In genomic region chr16:81095953-81096714, GRCh38 we compare ENCODE assay signal across 8 cellular contexts. TPM values are rescaled to one million over a fixed set of nuclear protein-coding genes. Genes with fewer than 3 reads are reported as not detected.
A peak's percentile ranks its signal among the peaks of the same experiment; 100 is the strongest.
DNase-seq lines count a peak whose midpoint lies in the region; ATAC-seq lines count a peak whose summit lies in the region.

Gene GCSH, minus strand, starts transcription at chr16:81096395. Its CDS starts 117 bp downstream, at chr16:81096278.

- peak; percentile 98 for DNase-seq in AG08396 (ENCODE audit: low spot score)
- peak; percentile 89 to 94 for DNase-seq in NCI-H446 (lab: John Stamatoyannopoulos, UW)
- DNase-seq in activated CD4-positive, CD25-positive, alpha-beta regulatory T cell treated with anti-CD3 and anti-CD28 coated beads, Interleukin-2, amount 50 U/mL, for 72 hours = peak; percentile 99
- DNase-seq in cerebellum (ENCODE audit: low spot score) = peak; percentile 99
- DNase-seq in islet precursor cell = peak; percentile 100
- DNase-seq in stimulated activated CD4-positive, alpha-beta T cell treated with anti-CD3 and anti-CD28 coated beads, Interleukin-12 subunit alpha, Interleukin-12 subunit beta, amount 100 ng/mL, for 48 hours (ENCODE audit: low read depth in 2 of 3, low spot score in 1 of 3) = peak; percentile 93 to 98 (median 96)

- ATAC-seq in GM19025 (IDR thresholded peaks at IDR 0.05; ENCODE audit: low read depth, unreplicated experiment) (peak; percentile 99), HG03342 (IDR thresholded peaks at IDR 0.05; ENCODE audit: unreplicated experiment) (peak; percentile 99)

RNA-seq across cellular contexts. Expression of gene GCSH, which starts in this region (rescaled TPM):
- total RNA-seq in cerebellum = 23.2 TPM

Comparison
In these comparisons a context has a peak if more than half of its experiments do, and no peak if none do; other contexts are left out.
1. Peak in every context shown above with its lines: DNase-seq and ATAC-seq.